In the genomic region with DNA sequence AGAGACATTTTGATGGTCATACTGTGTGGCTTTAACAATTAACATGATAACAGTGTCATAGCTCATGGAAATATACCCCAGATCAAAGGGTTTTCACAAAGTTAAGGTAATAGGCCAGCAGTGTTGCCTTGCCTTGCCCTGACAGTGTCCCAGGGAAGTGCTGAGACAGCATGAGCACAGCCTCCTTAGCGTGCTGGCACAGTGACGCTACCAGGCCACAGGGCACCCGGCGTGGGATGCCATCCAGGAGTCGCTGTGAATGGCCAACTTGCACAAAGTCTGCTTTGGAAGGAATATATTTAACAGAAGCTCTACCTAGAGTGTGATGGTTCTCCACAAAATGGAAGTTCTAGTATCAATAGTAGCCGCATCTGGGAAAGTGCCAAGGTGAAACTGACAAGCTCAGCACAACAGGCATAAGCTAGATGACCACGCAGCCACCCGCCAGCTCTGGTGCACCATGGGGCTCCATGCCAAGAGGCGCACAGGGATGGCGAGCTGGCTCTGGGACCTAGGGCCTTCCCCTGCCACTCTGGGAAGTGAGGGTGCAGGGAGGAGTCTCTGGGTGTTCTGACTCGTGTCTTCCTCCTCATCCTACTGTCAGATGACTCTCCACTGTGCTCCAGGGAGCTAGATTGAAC, we compare ENCODE assay signal across 37 cellular contexts.
"Had no signal": no experiment of that assay in that cellular context is flagged by ENCODE, and none has a peak within 500 bp of the region (broad histone marks: within the 10 kb centered on the region; RNA-seq: fewer than 3 reads in every experiment).

No MANE protein-coding gene starts in this region.

- H3K9me3 ChIP-seq: Peyer's patch had no signal

- H3K4me3 Mint-ChIP-seq: activated CD4-positive, alpha-beta memory T cell treated with anti-CD3 and anti-CD28 coated beads, Interleukin-2, amount 10 ng/mL, durations not matched to agents 7 days and 5 days; activated CD8-positive, alpha-beta memory T cell treated with anti-CD3 and anti-CD28 coated beads, Interleukin-2, amount 10 ng/mL, durations not matched to agents 7 days and 5 days; activated naive CD4-positive, alpha-beta T cell treated with anti-CD3 and anti-CD28 coated beads, Interleukin-2, amount 10 ng/mL, durations not matched to agents 7 days and 5 days; activated naive CD8-positive, alpha-beta T cell; activated naive CD8-positive, alpha-beta T cell treated with anti-CD3 and anti-CD28 coated beads, Interleukin-2, amount 50 U/mL, for 24 hours; brain had no signal

- H3K4me1 Mint-ChIP-seq: activated CD4-positive, alpha-beta memory T cell treated with anti-CD3 and anti-CD28 coated beads, Interleukin-2, amount 10 ng/mL, durations not matched to agents 7 days and 5 days; activated CD8-positive, alpha-beta memory T cell treated with anti-CD3 and anti-CD28 coated beads, Interleukin-2, amount 10 ng/mL, durations not matched to agents 7 days and 5 days; activated naive CD4-positive, alpha-beta T cell treated with anti-CD3 and anti-CD28 coated beads, Interleukin-2, amount 10 ng/mL, durations not matched to agents 7 days and 5 days; activated naive CD8-positive, alpha-beta T cell treated with anti-CD3 and anti-CD28 coated beads, Interleukin-2, amount 50 U/mL, for 24 hours had no signal

- H3K27ac Mint-ChIP-seq: activated CD4-positive, alpha-beta memory T cell treated with anti-CD3 and anti-CD28 coated beads, Interleukin-2, amount 10 ng/mL, durations not matched to agents 7 days and 5 days; activated CD8-positive, alpha-beta memory T cell treated with anti-CD3 and anti-CD28 coated beads, Interleukin-2, amount 10 ng/mL, durations not matched to agents 7 days and 5 days; activated naive CD4-positive, alpha-beta T cell treated with anti-CD3 and anti-CD28 coated beads, Interleukin-2, amount 10 ng/mL, durations not matched to agents 7 days and 5 days; activated naive CD8-positive, alpha-beta T cell; activated naive CD8-positive, alpha-beta T cell treated with anti-CD3 and anti-CD28 coated beads, Interleukin-2, amount 50 U/mL, for 24 hours; brain had no signal

- H3K36me3 Mint-ChIP-seq: activated CD8-positive, alpha-beta memory T cell treated with anti-CD3 and anti-CD28 coated beads, Interleukin-2, amount 10 ng/mL, durations not matched to agents 7 days and 5 days; activated naive CD4-positive, alpha-beta T cell treated with anti-CD3 and anti-CD28 coated beads, Interleukin-2, amount 10 ng/mL, durations not matched to agents 7 days and 5 days; activated naive CD8-positive, alpha-beta T cell; brain had no signal

- H3K4me1 ChIP-seq: Peyer's patch had no signal

- H3K4me3 ChIP-seq: Peyer's patch had no signal

- H3K27me3 ChIP-seq: Peyer's patch had no signal

- H3K27me3 Mint-ChIP-seq: activated CD4-positive, alpha-beta memory T cell treated with anti-CD3 and anti-CD28 coated beads, Interleukin-2, amount 10 ng/mL, durations not matched to agents 7 days and 5 days; activated CD8-positive, alpha-beta memory T cell treated with anti-CD3 and anti-CD28 coated beads, Interleukin-2, amount 10 ng/mL, durations not matched to agents 7 days and 5 days; activated naive CD4-positive, alpha-beta T cell treated with anti-CD3 and anti-CD28 coated beads, Interleukin-2, amount 10 ng/mL, durations not matched to agents 7 days and 5 days; activated naive CD8-positive, alpha-beta T cell; activated naive CD8-positive, alpha-beta T cell treated with anti-CD3 and anti-CD28 coated beads, Interleukin-2, amount 50 U/mL, for 24 hours; brain had no signal

- DNase-seq: activated CD4-positive, alpha-beta memory T cell treated with anti-CD3 and anti-CD28 coated beads, Interleukin-2, amount 10 ng/mL, durations not matched to agents 7 days and 5 days; activated CD4-positive, alpha-beta T cell treated with anti-CD3 and anti-CD28 coated beads for 1 hour; activated CD4-positive, alpha-beta T cell treated with anti-CD3 and anti-CD28 coated beads for 48 hours; activated CD4-positive, CD25-positive, alpha-beta regulatory T cell; activated CD8-positive, alpha-beta memory T cell treated with anti-CD3 and anti-CD28 coated beads for 24 hours; activated CD8-positive, alpha-beta memory T cell treated with anti-CD3 and anti-CD28 coated beads, Interleukin-2, amount 10 ng/mL, durations not matched to agents 7 days and 5 days; activated CD8-positive, alpha-beta memory T cell treated with anti-CD3 and anti-CD28 coated beads, Interleukin-2, amount 50 U/mL, for 48 hours; activated effector memory CD4-positive, alpha-beta T cell treated with Interleukin-2 at 50 U/mL for 16 hours; activated naive CD4-positive, alpha-beta T cell treated with anti-CD3 and anti-CD28 coated beads, Interleukin-2, amount 10 ng/mL, durations not matched to agents 7 days and 5 days; activated naive CD8-positive, alpha-beta T cell treated with anti-CD3 and anti-CD28 coated beads, Interleukin-2, amount 50 U/mL, for 24 hours; activated T-cell treated with anti-CD3 and anti-CD28 coated beads, Interleukin-2, amount 50 U/mL, for 48 hours; anterior cingulate cortex; MM.1S; MV-4-11; NCI-H1092; NCI-H1436 treated with DMSO at 0.1 percent for 48 hours; NCI-H1694 treated with DMSO at 0.1 percent for 48 hours; NCI-H2029; NCI-H2171; NCI-H446; NCI-H510A treated with DMSO at 0.1 percent for 48 hours; NCI-H526 treated with DMSO at 0.1 percent for 48 hours; NCI-H774; NK-92 treated with Interleukin-12 subunit alpha and Interleukin-12 subunit beta, amount 100 ng/mL, for 24 hours; PC-3; Peyer's patch; Right ventricle myocardium superior; SW 1271; T-helper 1 cell; T-helper 2 cell; T-helper 9 cell had no signal

- H3K36me3 ChIP-seq: Peyer's patch had no signal

- H3K4me2 ChIP-seq: KMS-11 had no signal

- H3K9ac ChIP-seq: KMS-11 had no signal

- FAIRE-seq: bronchial epithelial cell had no signal

- ATAC-seq: activated CD8-positive, alpha-beta memory T cell treated with anti-CD3 and anti-CD28 coated beads, Interleukin-2, amount 10 ng/mL, durations not matched to agents 7 days and 5 days; activated naive CD8-positive, alpha-beta T cell treated with anti-CD3 and anti-CD28 coated beads, Interleukin-2, amount 50 U/mL, for 24 hours; PC-3 had no signal

- H3K27ac ChIP-seq: KMS-11, Peyer's patch, RWPE1, VCaP had no signal
